Comparison of ENCODE assay signal across 8 cellular contexts in the genomic region with DNA sequence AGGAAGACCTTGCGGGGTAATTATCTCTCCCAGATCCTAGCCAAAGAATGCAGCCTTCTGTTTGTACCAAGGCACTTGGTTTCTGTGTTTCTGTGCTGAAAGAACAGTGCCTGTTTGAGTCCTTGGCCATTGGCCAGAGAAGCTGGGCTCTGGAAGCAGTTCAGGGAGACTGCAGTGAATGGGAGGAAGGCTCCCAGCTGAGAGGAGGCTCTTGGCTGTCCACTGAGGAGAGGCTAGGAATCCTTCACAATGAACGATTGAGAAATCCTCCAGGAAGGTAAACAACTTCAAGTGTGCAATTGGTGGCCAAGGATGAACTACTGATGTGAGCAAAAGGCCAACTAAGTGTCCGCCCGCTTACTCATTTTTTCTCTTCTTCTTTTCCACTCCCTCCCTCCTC.
DNase-seq lines count a peak whose midpoint lies in the region.

No MANE protein-coding gene starts in this region.

- DNase-seq in DMS 273 (lab: John Stamatoyannopoulos, UW; ENCODE audit: unreplicated experiment) (peak; percentile 20), DMS 273 treated with DMSO at 0.1 percent for 48 hours (lab: John Stamatoyannopoulos, UW) (no peak), cerebellar cortex (ENCODE audit: low spot score) (peak; percentile 93), left kidney (ENCODE audit: low read depth, low spot score) (peak; percentile 27), superior temporal gyrus (ENCODE audit: extremely low spot score) (peak; percentile 84), NCI-H510A (lab: John Stamatoyannopoulos, UW) (no peak)
- no peak for DNase-seq in activated T-cell treated with anti-CD3 and anti-CD28 coated beads, Interleukin-2, amount 50 U/mL, for 48 hours
- DNase-seq in stimulated activated naive CD4-positive, alpha-beta T cell treated with Interleukin-2 at 50 U/mL for 16 hours (lab: John Stamatoyannopoulos, UW): no peak

Comparison
In these comparisons a context has a peak if more than half of its experiments do, and no peak if none do; other contexts are left out.
1. DNase-seq: peak in DMS 273 (single experiment), cerebellar cortex (single experiment), left kidney (single experiment) and superior temporal gyrus (single experiment); none in DMS 273 treated with DMSO at 0.1 percent for 48 hours (single experiment), activated T-cell treated with anti-CD3 and anti-CD28 coated beads, Interleukin-2, amount 50 U/mL, for 48 hours (0 of 2), NCI-H510A (single experiment) and stimulated activated naive CD4-positive, alpha-beta T cell treated with Interleukin-2 at 50 U/mL for 16 hours (single experiment).